In genomic region chr17:27635275-27635823, GRCh38 we compare ENCODE assay signal across 13 cellular contexts. TPM values are rescaled to one million over a fixed set of nuclear protein-coding genes. Genes with fewer than 3 reads are reported as not detected.
DNase-seq lines count a peak whose midpoint lies in the region; ATAC-seq and TF ChIP-seq lines count a peak whose summit lies in the region.
"Had no signal": no experiment of that assay in that cellular context is flagged by ENCODE, and none has a peak within 500 bp of the region (broad histone marks: within the 10 kb centered on the region; RNA-seq: fewer than 3 reads in every experiment).

No MANE protein-coding gene starts in this region.

- no peak for ATAC-seq in CD8-positive, alpha-beta T cell
- ATAC-seq in GM21529 (IDR thresholded peaks at IDR 0.05; ENCODE audit: unreplicated experiment) (peak; percentile 39), lower lobe of right lung (peak; percentile 34 to 35)

- H3K4me1 ChIP-seq in CD8-positive, alpha-beta T cell (ENCODE audit: insufficient read depth, low read length), result peaks cover 12% of the 10 kb centered on the region
- peaks cover 53% of the 10 kb centered on the region for H3K4me1 ChIP-seq in lower lobe of right lung

- CTCF ChIA-PET in CD8-positive, alpha-beta T cell (lab: Charles Lee), result interaction anchor here (0.7 to 1.3 kb wide), 3 partner anchors 20 to 399 kb away, joined by 3 to 4 read pairs (median 3); no protein-coding TSS in a partner anchor

- peaks cover 9% of the 10 kb centered on the region for H3K36me3 Mint-ChIP-seq in CD8-positive, alpha-beta T cell

- no peak for TF ChIP-seq POLR2A in lower leg skin (IDR thresholded peaks at IDR 0.05)

- TF ChIP-seq CTCF in CD8-positive, alpha-beta T cell (IDR thresholded peaks at IDR 0.05), result no peak
- TF ChIP-seq CTCF in lower lobe of right lung (IDR thresholded peaks at IDR 0.05), result no peak
- no peak for TF ChIP-seq CTCF in lower leg skin (IDR thresholded peaks at IDR 0.05)

- H3K27ac Mint-ChIP-seq in CD8-positive, alpha-beta T cell, result peak overlapping the region; percentile 67

- no peaks in the 10 kb centered on the region for H3K9me3 Mint-ChIP-seq in CD8-positive, alpha-beta T cell

- H3K36me3 ChIP-seq in CD8-positive, alpha-beta T cell (ENCODE audit: insufficient read depth, low read length), result no peaks in the 10 kb centered on the region
- peaks cover 15% of the 10 kb centered on the region for H3K36me3 ChIP-seq in lower lobe of right lung

- H3K4me3 Mint-ChIP-seq in CD8-positive, alpha-beta T cell, result no peak overlapping the region

- intact Hi-C loops in CD8-positive, alpha-beta T cell (cut with DNase I, micrococcal nuclease), result no loop called here
- intact Hi-C loops in lower lobe of right lung (cut with DNase I), result no loop called here
- intact Hi-C loops in posterior cingulate gyrus (cut with DNase I), result no loop called here
- intact Hi-C loops in lower leg skin (cut with DNase I; ENCODE audit: low total_unique reads), result no loop called here

- no peaks in the 10 kb centered on the region for H3K27me3 ChIP-seq in CD8-positive, alpha-beta T cell (ENCODE audit: insufficient read depth, low read length)
- no peaks in the 10 kb centered on the region for H3K27me3 ChIP-seq in lower lobe of right lung (ENCODE audit: low read depth)
- H3K27me3 ChIP-seq: ascending aorta, tibial nerve had no signal

- no peak for DNase-seq in CD8-positive, alpha-beta T cell
- DNase-seq in SIG-M5 treated with dmso at 0.1 percent for 504 hours (lab: John Stamatoyannopoulos, UW; ENCODE audit: unreplicated experiment) (peak; percentile 91), lower lobe of right lung (no peak), posterior cingulate gyrus (no peak), NCI-H187 treated with DMSO at 0.1 percent for 48 hours (lab: John Stamatoyannopoulos, UW) (no peak), lower leg skin (ENCODE audit: low spot score in 2 of 2) (no peak), kidney glomerular epithelial cell (lab: John Stamatoyannopoulos, UW) (no peak)
- DNase-seq: activated CD4-positive, alpha-beta T cell treated with anti-CD3 and anti-CD28 coated beads, Interleukin-2, amount 50 U/mL, for 48 hours; NCI-H1436 had no signal

- no peak overlapping the region for H3K27ac ChIP-seq in CD8-positive, alpha-beta T cell (ENCODE audit: low read depth, low read length)
- peak overlapping the region; percentile 24 for H3K27ac ChIP-seq in lower lobe of right lung
- H3K27ac ChIP-seq: ascending aorta, epithelial cell of prostate had no signal

- H3K9me3 ChIP-seq in CD8-positive, alpha-beta T cell (ENCODE audit: low read length), result no peaks in the 10 kb centered on the region
- no peaks in the 10 kb centered on the region for H3K9me3 ChIP-seq in lower lobe of right lung
- H3K9me3 ChIP-seq: ascending aorta, tibial nerve had no signal

- peaks cover 18% of the 10 kb centered on the region for H3K4me1 Mint-ChIP-seq in CD8-positive, alpha-beta T cell (ENCODE audit: low read depth)

- POLR2A ChIA-PET in CD8-positive, alpha-beta T cell (lab: Charles Lee), result no interaction called here

- 78 to 85% methylated on average over 6 of the region's 6 CpGs for WGBS in lower leg skin, 2 donors

- no peak overlapping the region for H3K4me3 ChIP-seq in CD8-positive, alpha-beta T cell (ENCODE audit: low read depth, low read length)
- H3K4me3 ChIP-seq in lower lobe of right lung (no peak overlapping the region), lower leg skin (ENCODE audit: low read depth, poor library complexity, severe bottlenecking) (no peak overlapping the region)
- H3K4me3 ChIP-seq: ascending aorta, tibial nerve had no signal

- no peaks in the 10 kb centered on the region for H3K27me3 Mint-ChIP-seq in CD8-positive, alpha-beta T cell (ENCODE audit: low read depth)

RNA-seq across cellular contexts. Expression of gene LGALS9, which starts 4.4 kb away (rescaled TPM):
- 10 to 100 TPM; 13.9 to 14.9 TPM for total RNA-seq in CD8-positive, alpha-beta T cell
- total RNA-seq in lower lobe of right lung (349 TPM), lower leg skin (10 to 100 TPM in 2 of 4 donors, 1 to 10 TPM in 2; 3.4 to 15.5 (median 9.5) TPM)

Comparison
In these comparisons a context has a peak if more than half of its experiments do, and no peak if none do; other contexts are left out.
1. RNA of gene LGALS9, which starts 4.4 kb away (total RNA-seq): 349 TPM in lower lobe of right lung (single experiment); 13.9 to 14.9 TPM in CD8-positive, alpha-beta T cell and 3.4 to 15.5 TPM in lower leg skin; every median in the first group is over 10 times any median in the second.